Comparison of ENCODE assay signal across 2 cellular contexts in the genomic region with DNA sequence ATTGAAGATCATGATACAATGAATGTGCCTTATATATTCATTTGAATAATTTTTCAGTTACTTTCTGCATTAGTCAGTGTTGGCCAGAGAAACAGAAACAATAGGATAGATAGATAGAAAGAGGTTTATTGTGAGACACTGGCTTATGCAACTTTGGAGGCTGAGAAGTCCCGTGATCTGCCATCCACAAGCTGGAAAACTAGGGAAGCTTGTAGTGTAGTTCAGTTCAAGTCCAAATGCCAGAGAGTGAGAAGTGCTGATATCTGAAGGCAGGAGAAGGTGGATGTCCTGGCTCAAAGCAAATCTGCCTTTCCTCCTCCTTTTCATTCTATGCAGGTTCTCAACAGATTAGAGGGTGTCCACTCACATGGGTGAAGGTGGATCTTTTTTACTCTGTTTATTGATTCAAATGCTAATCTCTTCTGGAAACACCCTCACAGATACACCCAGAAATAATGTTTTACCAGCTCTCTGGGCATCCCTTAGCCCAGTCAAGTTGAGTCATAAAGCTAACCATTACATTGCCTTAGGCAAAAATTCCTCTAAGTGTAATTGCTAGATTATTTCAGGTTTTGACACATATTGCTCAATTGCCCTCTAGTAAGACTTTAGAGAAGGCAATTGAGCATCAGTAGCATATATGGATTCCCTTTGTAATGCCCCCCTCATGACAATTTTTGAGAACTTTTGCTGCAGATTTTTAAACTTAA.
TF ChIP-seq lines count a peak whose summit lies in the region.

No MANE protein-coding gene starts in this region.

TF ChIP-seq in IMR-90, 13 proteins besides CTCF, POLR2A, EP300 and RAD21:
- TF ChIP-seq, protein P1, sequence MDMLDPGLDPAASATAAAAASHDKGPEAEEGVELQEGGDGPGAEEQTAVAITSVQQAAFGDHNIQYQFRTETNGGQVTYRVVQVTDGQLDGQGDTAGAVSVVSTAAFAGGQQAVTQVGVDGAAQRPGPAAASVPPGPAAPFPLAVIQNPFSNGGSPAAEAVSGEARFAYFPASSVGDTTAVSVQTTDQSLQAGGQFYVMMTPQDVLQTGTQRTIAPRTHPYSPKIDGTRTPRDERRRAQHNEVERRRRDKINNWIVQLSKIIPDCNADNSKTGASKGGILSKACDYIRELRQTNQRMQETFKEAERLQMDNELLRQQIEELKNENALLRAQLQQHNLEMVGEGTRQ (IDR thresholded peaks at IDR 0.05; ENCODE audit: low read depth, low read length): no peak
- TF ChIP-seq CEBPB (IDR thresholded peaks at IDR 0.05; ENCODE audit: low read depth, low read length): peak; percentile 82
TF ChIP-seq in IMR-90: peak in this region for 1.

TF ChIP-seq in SK-N-SH, 30 proteins besides CTCF, POLR2A, EP300 and RAD21:
- no peak for TF ChIP-seq POLR2AphosphoS5 (IDR thresholded peaks at IDR 0.05; ENCODE audit: low read depth, low read length)
- TF ChIP-seq GATA2 (CRISPR knock-in tag; IDR thresholded peaks at IDR 0.05): no peak
- no peak for TF ChIP-seq CHD2 (IDR thresholded peaks at IDR 0.05; ENCODE audit: low read length, partially characterized antibody)
- no peak for TF ChIP-seq RXRA (IDR thresholded peaks at IDR 0.05; ENCODE audit: borderline replicate concordance, low read depth)
- TF ChIP-seq RFX5 (IDR thresholded peaks at IDR 0.05; ENCODE audit: low read length): no peak
TF ChIP-seq in SK-N-SH: peak in this region for 0.
